ENCODE assay signal across 8 cellular contexts in genomic region chr12:53352331-53353258, GRCh38. TPM values are rescaled to one million over a fixed set of nuclear protein-coding genes. Genes with fewer than 3 reads are reported as not detected.
DNase-seq lines count a peak whose midpoint lies in the region; ATAC-seq and TF ChIP-seq lines count a peak whose summit lies in the region.

No MANE protein-coding gene starts in this region.

- DNase-seq in Kasumi-1 (lab: John Stamatoyannopoulos, UW) (peak; percentile 84 to 90), PC-9 (peak; percentile 80), activated T-cell treated with anti-CD3 and anti-CD28 coated beads for 4 hours (peak; percentile 75), esophagus squamous epithelium (lab: John Stamatoyannopoulos, UW) (peak; percentile 31)
- peak; percentile 63 to 91 (median 82) for DNase-seq in naive thymus-derived CD8-positive, alpha-beta T cell
- DNase-seq in stimulated activated naive CD4-positive, alpha-beta T cell (lab: John Stamatoyannopoulos, UW): peak; percentile 59 to 88 (median 80)

- H2AFZ ChIP-seq in PC-9: no peak overlapping the region

- H3K27me3 Mint-ChIP-seq in naive thymus-derived CD8-positive, alpha-beta T cell: no peaks in the 10 kb centered on the region

- no peak overlapping the region for H3K4me3 Mint-ChIP-seq in naive thymus-derived CD8-positive, alpha-beta T cell

- 0 out of 2 replicates have a peak overlapping the region, but pooled peaks have one; percentile 1 for H3K4me2 ChIP-seq in BLaER1
- H3K4me2 ChIP-seq in PC-9: peak overlapping the region; percentile 27

- no peaks in the 10 kb centered on the region for H3K36me3 Mint-ChIP-seq in naive thymus-derived CD8-positive, alpha-beta T cell

- no TSS peak for BruUV-seq in PC-9 (replicated peaks; lab: Mats Ljungman, UMichigan)

- peaks cover 6 to 10% (median 8%) of the 10 kb centered on the region in 4 donors for H3K4me1 Mint-ChIP-seq in naive thymus-derived CD8-positive, alpha-beta T cell

- CTCF ChIA-PET in PC-9 (lab: Charles Lee): interaction anchor here (0.5 to 2.1 kb wide), 13 partner anchors 13 to 298 kb away, joined by 3 to 29 read pairs (median 4); partner anchors contain the start of genes AAAS and PRR13

- H3K9me3 Mint-ChIP-seq in naive thymus-derived CD8-positive, alpha-beta T cell: no peaks in the 10 kb centered on the region

- H3K4me1 ChIP-seq in BLaER1: peaks cover 21% of the 10 kb centered on the region
- peaks cover 6% of the 10 kb centered on the region for H3K4me1 ChIP-seq in PC-9 (replicated peaks; ENCODE audit: insufficient read depth)
- peaks cover 0 to 13% (median 5%) of the 10 kb centered on the region in 3 donors for H3K4me1 ChIP-seq in esophagus squamous epithelium

- peak; percentile 79 for ATAC-seq in GM19455 (IDR thresholded peaks at IDR 0.05; ENCODE audit: unreplicated experiment)
- ATAC-seq in naive thymus-derived CD8-positive, alpha-beta T cell: peak; percentile 99 to 100

- H3K27me3 ChIP-seq in BLaER1 (no peaks in the 10 kb centered on the region), PC-9 (ENCODE audit: insufficient read depth, low read depth) (no peaks in the 10 kb centered on the region), esophagus squamous epithelium (no peaks in the 10 kb centered on the region)

- TF ChIP-seq POLR2A in esophagus squamous epithelium (IDR thresholded peaks at IDR 0.05): no peak

- peak; percentile 91 for TF ChIP-seq CTCF in PC-9 (conservative IDR thresholded peaks at IDR 0.05)
- peak; percentile 69 to 97 (median 93) for TF ChIP-seq CTCF in esophagus squamous epithelium (IDR thresholded peaks at IDR 0.05)

- 58 to 62% methylated on average over 19 to 22 of the region's 22 CpGs for WGBS in esophagus squamous epithelium, 2 donors

- no peaks in the 10 kb centered on the region for H3K36me3 ChIP-seq in BLaER1
- no peaks in the 10 kb centered on the region for H3K36me3 ChIP-seq in PC-9 (ENCODE audit: low read depth)
- no peaks in the 10 kb centered on the region for H3K36me3 ChIP-seq in esophagus squamous epithelium

- H3K9me3 ChIP-seq in BLaER1: no peaks in the 10 kb centered on the region
- no peaks in the 10 kb centered on the region for H3K9me3 ChIP-seq in PC-9 (ENCODE audit: insufficient read depth, low read depth)
- no peaks in the 10 kb centered on the region for H3K9me3 ChIP-seq in esophagus squamous epithelium

- H3F3A ChIP-seq in PC-9 (ENCODE audit: insufficient read depth, low read depth): peaks cover 17% of the 10 kb centered on the region

- intact Hi-C loops in PC-9 (cut with micrococcal nuclease; ENCODE audit: unreplicated experiment) (loop anchor here (1.0 kb wide), 3 partner anchors 28 to 156 kb away; partner anchors contain the start of gene SP1), esophagus squamous epithelium (cut with DNase I) (loop anchor here (2.0 kb wide), 1 partner anchor 68 kb away; no protein-coding TSS in a partner anchor)

- H3K27ac Mint-ChIP-seq in naive thymus-derived CD8-positive, alpha-beta T cell: peak overlapping the region in 3 of 10 donors; percentile 34 to 67 (median 43)

- H3K9ac ChIP-seq in BLaER1: no peak overlapping the region

- POLR2A ChIA-PET in PC-9 (lab: Charles Lee; ENCODE audit: unreplicated experiment): interaction anchor here (0.6 to 0.7 kb wide), 3 partner anchors 24 to 147 kb away, joined by 3 to 10 read pairs (median 4); no protein-coding TSS in a partner anchor
- POLR2A ChIA-PET in naive thymus-derived CD8-positive, alpha-beta T cell (lab: Charles Lee): interaction anchor here (0.6 to 3.0 kb wide), 10 partner anchors 9 to 156 kb away, joined by 3 to 23 read pairs (median 5); partner anchors contain the start of genes PRR13, SP1 and TARBP2

- H3K9me2 ChIP-seq in PC-9 (ENCODE audit: insufficient read depth): no peaks in the 10 kb centered on the region

- H3K27ac ChIP-seq in BLaER1 (no peak overlapping the region), PC-9 (peak overlapping the region; percentile 29), esophagus squamous epithelium (peak overlapping the region in 2 of 4 donors; percentile 23 to 38)

- H4K20me1 ChIP-seq in BLaER1 (no peaks in the 10 kb centered on the region), PC-9 (ENCODE audit: insufficient read depth) (no peaks in the 10 kb centered on the region)

- H3K4me3 ChIP-seq in BLaER1 (no peak overlapping the region), PC-9 (no peak overlapping the region), esophagus squamous epithelium (no peak overlapping the region)

- H3K79me2 ChIP-seq in PC-9 (ENCODE audit: low read depth): no peaks in the 10 kb centered on the region

RNA-seq across cellular contexts. Expression of gene SP7, which starts 16.4 kb away (rescaled TPM):
- total RNA-seq in PC-9 (2021) (not detected in 2 replicates), esophagus squamous epithelium (not detected)
- total RNA-seq in naive thymus-derived CD8-positive, alpha-beta T cell: not detected
- polyA plus RNA-seq in naive thymus-derived CD8-positive, alpha-beta T cell: under 1 TPM in 1 of 3 donors, not detected in 2; 0.05 TPM

RNA-seq across cellular contexts. Expression of gene SP1, which starts 27.4 kb away (rescaled TPM):
- 72.9 and 118 TPM in 2 replicates for total RNA-seq in PC-9 (2021)
- total RNA-seq in esophagus squamous epithelium: 10 to 100 TPM; 58.2 to 78.4 (median 62.0) TPM
- total RNA-seq in naive thymus-derived CD8-positive, alpha-beta T cell: 100 to 1,000 TPM; 104 TPM
- 10 to 100 TPM in 1 of 3 donors, 1 to 10 TPM in 2; 8.5 to 10.4 (median 9.4) TPM for polyA plus RNA-seq in naive thymus-derived CD8-positive, alpha-beta T cell

RNA-seq across cellular contexts. Expression of gene AAAS, which starts 31.2 kb away (rescaled TPM):
- 53.4 and 67.3 TPM in 2 replicates for total RNA-seq in PC-9 (2021)
- 10 to 100 TPM; 29.4 to 33.9 (median 30.0) TPM for total RNA-seq in esophagus squamous epithelium
- 10 to 100 TPM; 66.8 to 68.2 TPM for total RNA-seq in naive thymus-derived CD8-positive, alpha-beta T cell
- polyA plus RNA-seq in naive thymus-derived CD8-positive, alpha-beta T cell: 10 to 100 TPM; 34.1 to 57.2 (median 39.3) TPM

RNA-seq across cellular contexts. Expression of gene MYG1, which starts 53.1 kb away (rescaled TPM):
- total RNA-seq in PC-9 (2021) (67.2 and 82.5 TPM in 2 replicates), esophagus squamous epithelium (10 to 100 TPM; 25.2 to 33.2 (median 28.3) TPM)
- 10 to 100 TPM; 48.3 to 53.5 TPM for total RNA-seq in naive thymus-derived CD8-positive, alpha-beta T cell
- polyA plus RNA-seq in naive thymus-derived CD8-positive, alpha-beta T cell: 10 to 100 TPM; 64.4 to 81.2 (median 68.6) TPM

RNA-seq across cellular contexts. Expression of gene PFDN5, which starts 57.3 kb away (rescaled TPM):
- total RNA-seq in PC-9 (2021) (291 and 303 TPM in 2 replicates), esophagus squamous epithelium (100 to 1,000 TPM; 203 to 638 (median 324) TPM)
- 100 to 1,000 TPM; 663 to 692 TPM for total RNA-seq in naive thymus-derived CD8-positive, alpha-beta T cell
- polyA plus RNA-seq in naive thymus-derived CD8-positive, alpha-beta T cell: 1,000 to 10,000 TPM; 1,657 to 1,928 (median 1,896) TPM

Comparison
In these comparisons a context has a peak if more than half of its experiments do, and no peak if none do; other contexts are left out.
1. DNase-seq: peak in every context shown above with its lines; median percentile 87 in Kasumi-1; 82 in naive thymus-derived CD8-positive, alpha-beta T cell; 80 in PC-9; 80 in stimulated activated naive CD4-positive, alpha-beta T cell; 75 in activated T-cell treated with anti-CD3 and anti-CD28 coated beads for 4 hours; 31 in esophagus squamous epithelium.